In genomic region chr3:195107593-195107992, GRCh38 we compare ENCODE assay signal across 21 cellular contexts.
"Had no signal": no experiment of that assay in that cellular context is flagged by ENCODE, and none has a peak within 500 bp of the region (broad histone marks: within the 10 kb centered on the region; RNA-seq: fewer than 3 reads in every experiment).

No MANE protein-coding gene starts in this region.

- H3K4me3 Mint-ChIP-seq: activated CD4-positive, alpha-beta memory T cell treated with anti-CD3 and anti-CD28 coated beads for 36 hours; activated naive CD8-positive, alpha-beta T cell treated with anti-CD3 and anti-CD28 coated beads for 36 hours; nephron progenitor cell; stimulated activated naive CD8-positive, alpha-beta T cell treated with anti-CD3 and anti-CD28 coated beads, Interleukin-15, amount 100 ng/mL, for 72 hours had no signal

- H3K9me3 ChIP-seq: heart right ventricle, tibial artery had no signal

- ATAC-seq: heart right ventricle; stimulated activated naive CD8-positive, alpha-beta T cell treated with anti-CD3 and anti-CD28 coated beads, Interleukin-15, amount 100 ng/mL, for 72 hours had no signal

- H3K36me3 ChIP-seq: heart right ventricle, tibial artery had no signal

- H3K27ac Mint-ChIP-seq: activated CD4-positive, alpha-beta memory T cell treated with anti-CD3 and anti-CD28 coated beads for 36 hours; activated naive CD8-positive, alpha-beta T cell treated with anti-CD3 and anti-CD28 coated beads for 36 hours; stimulated activated naive CD8-positive, alpha-beta T cell treated with anti-CD3 and anti-CD28 coated beads, Interleukin-15, amount 100 ng/mL, for 72 hours had no signal

- H3K9me3 Mint-ChIP-seq: activated CD4-positive, alpha-beta memory T cell treated with anti-CD3 and anti-CD28 coated beads for 36 hours; activated naive CD8-positive, alpha-beta T cell treated with anti-CD3 and anti-CD28 coated beads for 36 hours; nephron progenitor cell; stimulated activated naive CD8-positive, alpha-beta T cell treated with anti-CD3 and anti-CD28 coated beads, Interleukin-15, amount 100 ng/mL, for 72 hours had no signal

- H3K27ac ChIP-seq: coronary artery, epithelial cell of prostate, heart right ventricle, tibial artery had no signal

- FAIRE-seq: bronchial epithelial cell, urothelium cell line had no signal

- H3K4me3 ChIP-seq: coronary artery, heart right ventricle, lung, tibial artery had no signal

- H3K36me3 Mint-ChIP-seq: activated CD4-positive, alpha-beta memory T cell treated with anti-CD3 and anti-CD28 coated beads for 36 hours; activated naive CD8-positive, alpha-beta T cell treated with anti-CD3 and anti-CD28 coated beads for 36 hours had no signal

- H3K27me3 ChIP-seq: heart right ventricle, tibial artery had no signal

- DNase-seq: activated CD4-positive, alpha-beta memory T cell treated with anti-CD3 and anti-CD28 coated beads for 36 hours; activated CD4-positive, alpha-beta T cell treated with anti-CD3 and anti-CD28 coated beads for 48 hours; activated naive CD4-positive, alpha-beta T cell treated with Interleukin-2 at 50 U/mL for 16 hours; activated naive CD8-positive, alpha-beta T cell treated with anti-CD3 and anti-CD28 coated beads for 36 hours; activated T-cell treated with anti-CD3 and anti-CD28 coated beads, Interleukin-2, amount 50 U/mL, for 48 hours; amygdala; cerebellar nuclear complex; heart right ventricle; islet precursor cell; midbrain; nephron progenitor cell; occipital lobe; stimulated activated CD4-positive, alpha-beta T cell treated with anti-CD3 and anti-CD28 coated beads, Interleukin-4, amount 100 ng/mL, for 4 hours; stimulated activated naive CD8-positive, alpha-beta T cell treated with anti-CD3 and anti-CD28 coated beads, Interleukin-15, amount 100 ng/mL, for 72 hours; T1000 had no signal

- H3K27me3 Mint-ChIP-seq: activated CD4-positive, alpha-beta memory T cell treated with anti-CD3 and anti-CD28 coated beads for 36 hours; activated naive CD8-positive, alpha-beta T cell treated with anti-CD3 and anti-CD28 coated beads for 36 hours; stimulated activated naive CD8-positive, alpha-beta T cell treated with anti-CD3 and anti-CD28 coated beads, Interleukin-15, amount 100 ng/mL, for 72 hours had no signal
